12 cellular contexts compared by ENCODE assay signal in genomic region chr7:22094413-22095304, GRCh38.
DNase-seq lines count a peak whose midpoint lies in the region; ATAC-seq, FAIRE-seq and TF ChIP-seq lines count a peak whose summit lies in the region.
"Had no signal": no experiment of that assay in that cellular context is flagged by ENCODE, and none has a peak within 500 bp of the region (broad histone marks: within the 10 kb centered on the region; RNA-seq: fewer than 3 reads in every experiment).

No MANE protein-coding gene starts in this region.

- RAD21 ChIA-PET in HCT116 (lab: Charles Lee; ENCODE audit: low non-redundant PET in 1 of 2, low total read pairs in 2 of 2, uncharacterized antibody in 2 of 2, unreplicated experiment in 2 of 2): no interaction called here

- no peaks in the 10 kb centered on the region for H3K4me1 Mint-ChIP-seq in immature natural killer cell
- no peaks in the 10 kb centered on the region for H3K4me1 Mint-ChIP-seq in T-helper 2 cell treated with Interferon-gamma antibody and Interleukin-4, amounts not matched to agents 5 μg/mL and 100 μg/mL, for 36 hours (ENCODE audit: low read depth)

- H3K4me2 ChIP-seq in HCT116 (ENCODE audit: low read length): no peak overlapping the region
- no peak overlapping the region for H3K4me2 ChIP-seq in HepG2 (ENCODE audit: low read depth, low read length)

- H3K9me2 ChIP-seq in HCT116 (ENCODE audit: insufficient read depth): no peaks in the 10 kb centered on the region

- H3K79me2 ChIP-seq in HCT116 (ENCODE audit: insufficient read depth, low read length) (no peaks in the 10 kb centered on the region), HepG2 (ENCODE audit: insufficient read depth, low read length) (no peaks in the 10 kb centered on the region)

- no peaks in the 10 kb centered on the region for H3K9me3 Mint-ChIP-seq in immature natural killer cell
- no peaks in the 10 kb centered on the region for H3K9me3 Mint-ChIP-seq in T-helper 2 cell treated with Interferon-gamma antibody and Interleukin-4, amounts not matched to agents 5 μg/mL and 100 μg/mL, for 36 hours

- H3K36me3 ChIP-seq in HCT116 (ENCODE audit: control insufficient read depth in 1 of 2, insufficient read depth in 2 of 2, low read length in 2 of 2) (no peaks in the 10 kb centered on the region), HepG2 (replicated peaks in 1 of 2; ENCODE audit: control insufficient read depth in 1 of 2, insufficient read depth in 2 of 2, low read length in 2 of 2) (no peaks in the 10 kb centered on the region)
- H3K36me3 ChIP-seq: gastrocnemius medialis had no signal

- TF ChIP-seq POLR2A in HCT116 (IDR thresholded peaks at IDR 0.05; ENCODE audit: borderline replicate concordance, extremely low read depth, insufficient read depth, insufficient read length) (no peak), HepG2 (IDR thresholded peaks at IDR 0.05; ENCODE audit: insufficient read depth in 1 of 2, low read depth in 2 of 2, low read length in 2 of 2) (no peak)

- peaks cover 2 to 5% (median 3%) of the 10 kb centered on the region in 3 donors for H3K27me3 Mint-ChIP-seq in immature natural killer cell (ENCODE audit: low read depth in 3 of 3)
- peaks cover 14% of the 10 kb centered on the region for H3K27me3 Mint-ChIP-seq in T-helper 2 cell treated with Interferon-gamma antibody and Interleukin-4, amounts not matched to agents 5 μg/mL and 100 μg/mL, for 36 hours (ENCODE audit: low read depth)

- TF ChIP-seq RAD21 in HCT116 (IDR thresholded peaks at IDR 0.05; ENCODE audit: low read depth) (no peak), HepG2 (CRISPR knock-in tag; IDR thresholded peaks at IDR 0.05) (no peak)

- ATAC-seq in HCT116 (peak; percentile 80), HepG2 (peak; percentile 91)
- ATAC-seq: gastrocnemius medialis had no signal

- H3K27ac Mint-ChIP-seq in immature natural killer cell: no peak overlapping the region
- H3K27ac Mint-ChIP-seq in T-helper 2 cell treated with Interferon-gamma antibody and Interleukin-4, amounts not matched to agents 5 μg/mL and 100 μg/mL, for 36 hours: no peak overlapping the region

- 15% methylated on average over 9 of the region's 11 CpGs for WGBS in HepG2 (ENCODE audit: low lambda C conversion rate)

- intact Hi-C loops in HCT116 (cut with micrococcal nuclease) (no loop called here), HepG2 (cut with micrococcal nuclease; ENCODE audit: unreplicated experiment) (no loop called here)

- H3K27me3 ChIP-seq in HCT116 (ENCODE audit: insufficient read depth, low read length): no peaks in the 10 kb centered on the region
- H3K27me3 ChIP-seq in HepG2 (ENCODE audit: control insufficient read depth in 1 of 2, insufficient read depth in 2 of 2, low read length in 2 of 2): peaks cover 0 to 9% of the 10 kb centered on the region in 2 experiments; a peak in 3 of 5 replicates
- H3K27me3 ChIP-seq: gastrocnemius medialis had no signal

- POLR2A ChIA-PET in HCT116 (lab: Charles Lee) (no interaction called here), HepG2 (lab: Yijun Ruan, JAX) (no interaction called here)

- H3K9ac ChIP-seq in HCT116 (ENCODE audit: low read length) (no peak overlapping the region), HepG2 (ENCODE audit: insufficient read depth, low read depth, low read length) (no peak overlapping the region)

- TF ChIP-seq EP300 in HepG2 (IDR thresholded peaks at IDR 0.05; ENCODE audit: low read depth in 2 of 2, low read length in 2 of 2) (no peak), HepG2 (CRISPR knock-in tag; IDR thresholded peaks at IDR 0.05; ENCODE audit: borderline replicate concordance) (no peak)

- H3K9me3 ChIP-seq in HCT116 (ENCODE audit: control insufficient read depth in 1 of 2, insufficient read depth in 1 of 2, low read depth in 1 of 2, low read length in 2 of 2) (no peaks in the 10 kb centered on the region), HepG2 (ENCODE audit: low read length) (no peaks in the 10 kb centered on the region)
- H3K9me3 ChIP-seq: gastrocnemius medialis had no signal

- H3K27ac ChIP-seq in HCT116 (ENCODE audit: low read depth, low read length): no peak overlapping the region
- no peak overlapping the region for H3K27ac ChIP-seq in HepG2 (ENCODE audit: extremely low read length, insufficient read depth, low read length)
- H3K27ac ChIP-seq: gastrocnemius medialis had no signal

- no peak overlapping the region for H3K4me3 Mint-ChIP-seq in immature natural killer cell
- H3K4me3 Mint-ChIP-seq in T-helper 2 cell treated with Interferon-gamma antibody and Interleukin-4, amounts not matched to agents 5 μg/mL and 100 μg/mL, for 36 hours: no peak overlapping the region

- H2AFZ ChIP-seq in HCT116 (ENCODE audit: low read depth, low read length, poor library complexity, severe bottlenecking) (no peak overlapping the region), HepG2 (ENCODE audit: low read length) (no peak overlapping the region)

- DNase-seq in DMS53 treated with DMSO at 0.1 percent for 48 hours (lab: John Stamatoyannopoulos, UW; ENCODE audit: unreplicated experiment) (peak; percentile 84), HCT116 (ENCODE audit: low read depth, low spot score) (no peak), SK-N-DZ (ENCODE audit: low spot score) (peak; percentile 45), HepG2 (ENCODE audit: low spot score) (no peak), immature natural killer cell (no peak)
- DNase-seq in stimulated activated CD8-positive, alpha-beta memory T cell treated with anti-CD3 and anti-CD28 coated beads, Interleukin-4, amount 100 ng/mL, for 48 hours: no peak
- DNase-seq in effector CD8-positive, alpha-beta T cell (lab: John Stamatoyannopoulos, UW): no peak
- no peak for DNase-seq in T-helper 2 cell treated with Interferon-gamma antibody and Interleukin-4, amounts not matched to agents 5 μg/mL and 100 μg/mL, for 36 hours (ENCODE audit: low spot score)
- DNase-seq: gastrocnemius medialis; Karpas-422; stimulated activated naive CD4-positive, alpha-beta T cell treated with Interleukin-2 at 50 U/mL for 16 hours had no signal

- no peaks in the 10 kb centered on the region for H4K20me1 ChIP-seq in HCT116 (ENCODE audit: insufficient read depth)
- no peaks in the 10 kb centered on the region for H4K20me1 ChIP-seq in HepG2 (ENCODE audit: insufficient read depth, low read length)

- in situ Hi-C loops in HepG2 (cut with HindIII; ENCODE audit: extremely low pct_ligation_motif_present, low pct_unique_long_range_greater_than_20kb): no loop called here

- no peaks in the 10 kb centered on the region for H3K4me1 ChIP-seq in HCT116 (ENCODE audit: control insufficient read depth in 1 of 2, insufficient read depth in 2 of 2, low read length in 2 of 2)
- H3K4me1 ChIP-seq in HepG2 (ENCODE audit: insufficient read depth, low read length): no peaks in the 10 kb centered on the region
- H3K4me1 ChIP-seq: gastrocnemius medialis had no signal

- BruUV-seq in HCT116 (replicated peaks; lab: Mats Ljungman, UMichigan) (no TSS peak), HepG2 (replicated peaks; lab: Mats Ljungman, UMichigan) (no TSS peak)

- TF ChIP-seq CTCF in HCT116 (IDR thresholded peaks at IDR 0.05 in 2 of 3, conservative IDR thresholded peaks at IDR 0.05 in 1 of 3; ENCODE audit: borderline replicate concordance in 1 of 3, insufficient read depth in 1 of 3, low read depth in 2 of 3, low read length in 2 of 3): peak in 2 of 3 experiments; percentile 37 to 39; a peak in 2 of 6 replicates
- TF ChIP-seq CTCF in HepG2 (CRISPR knock-in tag; IDR thresholded peaks at IDR 0.05): no peak

- CTCF ChIA-PET in HCT116 (lab: Charles Lee): no interaction called here
- CTCF ChIA-PET in HepG2 (lab: Yijun Ruan, JAX; ENCODE audit: low intra/inter-chr PET ratio, low total read pairs): no interaction called here

- H3K4me3 ChIP-seq in HCT116 (replicated peaks in 1 of 2; ENCODE audit: low read depth in 1 of 2, low read length in 2 of 2): no peak overlapping the region
- H3K4me3 ChIP-seq in HepG2 (replicated peaks in 1 of 3; ENCODE audit: insufficient read depth in 1 of 3, low read depth in 2 of 3, low read length in 3 of 3): no peak overlapping the region
- H3K4me3 ChIP-seq: gastrocnemius medialis had no signal

- no peaks in the 10 kb centered on the region for H3K36me3 Mint-ChIP-seq in immature natural killer cell
- H3K36me3 Mint-ChIP-seq in T-helper 2 cell treated with Interferon-gamma antibody and Interleukin-4, amounts not matched to agents 5 μg/mL and 100 μg/mL, for 36 hours (ENCODE audit: low read depth): no peaks in the 10 kb centered on the region

- FAIRE-seq in HepG2 (lab: Jason Lieb, UNC): no peak
- FAIRE-seq: G401.6 had no signal

TF ChIP-seq in HCT116, 20 proteins besides CTCF, POLR2A, EP300 and RAD21:
- TF ChIP-seq MAX (IDR thresholded peaks at IDR 0.05) (0 out of 2 replicates have a peak, but pooled peaks have one; percentile 21), EZH2phosphoT487 (IDR thresholded peaks at IDR 0.05; ENCODE audit: borderline replicate concordance) (no peak)

TF ChIP-seq in HepG2, 621 proteins besides CTCF, POLR2A, EP300 and RAD21 (continues in another document):
- no peak for TF ChIP-seq TCF7 (IDR thresholded peaks at IDR 0.05; ENCODE audit: low read depth)
- no peak for TF ChIP-seq ZNF230 (CRISPR knock-in tag; IDR thresholded peaks at IDR 0.05)
- no peak for TF ChIP-seq CENPT (CRISPR knock-in tag; IDR thresholded peaks at IDR 0.05; ENCODE audit: low read depth)
- no peak for TF ChIP-seq ZBTB4 (CRISPR knock-in tag; IDR thresholded peaks at IDR 0.05; ENCODE audit: borderline replicate concordance)
- TF ChIP-seq SRSF9 (IDR thresholded peaks at IDR 0.05; ENCODE audit: borderline replicate concordance, insufficient read depth, low read depth, low read length, poor library complexity, severe bottlenecking): no peak

Comparison
In these comparisons a context has a peak if more than half of its experiments do, and no peak if none do; other contexts are left out.
1. DNase-seq: peak in DMS53 treated with DMSO at 0.1 percent for 48 hours (single experiment) and SK-N-DZ (single experiment); none in HCT116 (single experiment), HepG2 (single experiment), stimulated activated CD8-positive, alpha-beta memory T cell treated with anti-CD3 and anti-CD28 coated beads, Interleukin-4, amount 100 ng/mL, for 48 hours (single experiment), immature natural killer cell (0 of 3), effector CD8-positive, alpha-beta T cell (single experiment) and T-helper 2 cell treated with Interferon-gamma antibody and Interleukin-4, amounts not matched to agents 5 μg/mL and 100 μg/mL, for 36 hours (single experiment).